ENCODE assay signal across 25 cellular contexts in the genomic region with DNA sequence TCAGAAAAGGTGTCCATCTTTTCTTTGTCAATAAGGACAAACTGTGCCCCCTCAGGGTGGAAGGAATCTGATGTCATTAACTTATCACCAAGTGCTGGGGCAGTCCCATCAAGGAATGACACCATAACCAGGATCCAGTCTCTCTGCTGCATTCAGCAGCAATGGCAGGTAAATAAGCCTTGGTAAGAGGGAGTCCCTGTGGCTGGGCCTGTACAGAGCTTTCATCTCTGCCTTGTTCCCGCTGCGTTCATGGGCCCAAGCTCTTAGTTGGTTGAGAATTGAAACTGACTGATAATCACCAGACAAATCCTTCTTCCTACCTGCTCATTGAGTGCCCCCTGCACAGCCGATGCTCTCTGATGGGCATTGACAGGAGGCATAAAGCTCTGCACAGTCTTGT. TPM values are rescaled to one million over a fixed set of nuclear protein-coding genes. Genes with fewer than 3 reads are reported as not detected.
DNase-seq lines count a peak whose midpoint lies in the region; ATAC-seq, FAIRE-seq and TF ChIP-seq lines count a peak whose summit lies in the region.
"Had no signal": no experiment of that assay in that cellular context is flagged by ENCODE, and none has a peak within 500 bp of the region (broad histone marks: within the 10 kb centered on the region; RNA-seq: fewer than 3 reads in every experiment).

No MANE protein-coding gene starts in this region.

- no peak for TF ChIP-seq EP300 in stomach (IDR thresholded peaks at IDR 0.05)

- no peaks in the 10 kb centered on the region for H3K36me3 ChIP-seq in Caco-2 (ENCODE audit: control insufficient read depth, insufficient read depth, low read length)
- H3K36me3 ChIP-seq in astrocyte (ENCODE audit: insufficient read depth, low read length), result no peaks in the 10 kb centered on the region
- no peaks in the 10 kb centered on the region for H3K36me3 ChIP-seq in stomach
- H3K36me3 ChIP-seq: BE2C; BLaER1 treated with 17β-estradiol and CSF1 and Interleukin-3, amounts not matched to agents 10 nM and 100 nM had no signal

- no peak overlapping the region for H3K9ac ChIP-seq in astrocyte (ENCODE audit: low read length)
- H3K9ac ChIP-seq: BLaER1 treated with 17β-estradiol and CSF1 and Interleukin-3, amounts not matched to agents 10 nM and 100 nM; GM23248 had no signal

- H3K27me3 ChIP-seq in Caco-2 (replicated peaks; ENCODE audit: control insufficient read depth, insufficient read depth, low read length), result no peaks in the 10 kb centered on the region
- H3K27me3 ChIP-seq in astrocyte (ENCODE audit: insufficient read depth, low read length), result no peaks in the 10 kb centered on the region
- H3K27me3 ChIP-seq in stomach, result peaks cover 0 to 10% (median 0%) of the 10 kb centered on the region in 3 donors
- H3K27me3 ChIP-seq: BE2C; BLaER1 treated with 17β-estradiol and CSF1 and Interleukin-3, amounts not matched to agents 10 nM and 100 nM had no signal

- ATAC-seq in left lobe of liver, result no peak
- ATAC-seq: A549, HCT116 had no signal

- BruUV-seq in Caco-2 (replicated peaks; lab: Mats Ljungman, UMichigan), result no TSS peak

- POLR2A ChIA-PET in Caco-2 (lab: Charles Lee), result no interaction called here

- CTCF ChIA-PET in Caco-2 (lab: Charles Lee), result interaction anchor here (1.2 to 7.4 kb wide), 3 partner anchors 20 to 90 kb away, joined by 3 to 213 read pairs (median 77); no protein-coding TSS in a partner anchor

- H3K4me3 Mint-ChIP-seq in Caco-2 (ENCODE audit: unreplicated experiment) (no peak overlapping the region), astrocyte (ENCODE audit: unreplicated experiment) (no peak overlapping the region)
- H3K4me3 Mint-ChIP-seq: CD4-positive, alpha-beta T cell; CD8-positive, alpha-beta memory T cell had no signal

- no peak overlapping the region for H3K4me3 ChIP-seq in Caco-2 (ENCODE audit: low read depth, low read length)
- H3K4me3 ChIP-seq in astrocyte (ENCODE audit: insufficient read depth, low read depth, low read length), result no peak overlapping the region
- no peak overlapping the region for H3K4me3 ChIP-seq in stomach
- H3K4me3 ChIP-seq: A549; BLaER1 treated with 17β-estradiol and CSF1 and Interleukin-3, amounts not matched to agents 10 nM and 100 nM; GM23248 had no signal

- TF ChIP-seq POLR2A in stomach (IDR thresholded peaks at IDR 0.05), result no peak

- peaks cover 11% of the 10 kb centered on the region for H3K27me3 Mint-ChIP-seq in Caco-2 (ENCODE audit: insufficient read depth, unreplicated experiment)
- H3K27me3 Mint-ChIP-seq in astrocyte (ENCODE audit: low read depth, unreplicated experiment), result peaks cover 25% of the 10 kb centered on the region

- H3K4me2 ChIP-seq in astrocyte (ENCODE audit: low read length), result no peak overlapping the region
- H3K4me2 ChIP-seq: A549 had no signal

- FAIRE-seq in astrocyte (lab: Jason Lieb, UNC), result no peak
- FAIRE-seq: A549, GM12892, H1 had no signal

- H3K9me3 Mint-ChIP-seq in Caco-2 (ENCODE audit: unreplicated experiment) (no peaks in the 10 kb centered on the region), astrocyte (ENCODE audit: unreplicated experiment) (no peaks in the 10 kb centered on the region)
- H3K9me3 Mint-ChIP-seq: CD14-positive monocyte; CD4-positive, alpha-beta T cell; CD8-positive, alpha-beta memory T cell had no signal

- no peak overlapping the region for H2AFZ ChIP-seq in astrocyte (ENCODE audit: low read depth, low read length)
- H2AFZ ChIP-seq: GM23248 had no signal

- TF ChIP-seq CTCF in Caco-2 (IDR thresholded peaks at IDR 0.05; ENCODE audit: insufficient read depth in 1 of 2, low read depth in 1 of 2, low read length in 1 of 2, severe bottlenecking in 1 of 2, unreplicated experiment in 1 of 2) (no peak), astrocyte (IDR thresholded peaks at IDR 0.05; ENCODE audit: insufficient read depth, low read depth, low read length) (no peak), stomach (IDR thresholded peaks at IDR 0.05) (no peak)

- no peaks in the 10 kb centered on the region for H3K79me2 ChIP-seq in astrocyte (ENCODE audit: insufficient read depth, low read length)

- DNase-seq in Caco-2, result no peak
- no peak for DNase-seq in astrocyte (ENCODE audit: low read depth)
- DNase-seq in left lobe of liver (ENCODE audit: low spot score), result peak; percentile 6
- no peak for DNase-seq in stomach
- DNase-seq in activated CD4-positive, CD25-positive, alpha-beta regulatory T cell treated with anti-CD3 and anti-CD28 coated beads, Interleukin-2, amount 50 U/mL, for 72 hours, result no peak
- DNase-seq in amygdala (lab: John Stamatoyannopoulos, UW), result no peak
- DNase-seq: 8988T; ACHN; AML-193; BE2C; Calu3; CD4-positive, alpha-beta T cell; CD8-positive, alpha-beta memory T cell; DMS53; DMS79 treated with DMSO at 0.1 percent for 48 hours; GF-D8; GM23248; H7 had no signal

- H3K27ac Mint-ChIP-seq in Caco-2 (ENCODE audit: unreplicated experiment), result peak overlapping the region; percentile 3
- peak overlapping the region; percentile 10 for H3K27ac Mint-ChIP-seq in astrocyte (ENCODE audit: unreplicated experiment)
- H3K27ac Mint-ChIP-seq: CD14-positive monocyte; CD4-positive, alpha-beta T cell; CD8-positive, alpha-beta memory T cell had no signal

- H3K4me1 ChIP-seq in Caco-2, result no peaks in the 10 kb centered on the region
- peaks cover 14% of the 10 kb centered on the region for H3K4me1 ChIP-seq in astrocyte (ENCODE audit: insufficient read depth, low read length)
- no peaks in the 10 kb centered on the region for H3K4me1 ChIP-seq in stomach
- H3K4me1 ChIP-seq: A549, BE2C had no signal

- 83 to 97% (median 93%) methylated on average over 3 of the region's 3 CpGs for WGBS in stomach, 5 donors

- peaks cover 7% of the 10 kb centered on the region for H3K36me3 Mint-ChIP-seq in Caco-2 (ENCODE audit: insufficient read depth, unreplicated experiment)
- H3K36me3 Mint-ChIP-seq in astrocyte (ENCODE audit: low read depth, unreplicated experiment), result no peaks in the 10 kb centered on the region
- H3K36me3 Mint-ChIP-seq: CD14-positive monocyte; CD8-positive, alpha-beta memory T cell had no signal

- H3K9me3 ChIP-seq in Caco-2 (no peaks in the 10 kb centered on the region), astrocyte (ENCODE audit: insufficient read depth, low read depth, low read length) (no peaks in the 10 kb centered on the region), stomach (no peaks in the 10 kb centered on the region)
- H3K9me3 ChIP-seq: A549; BE2C; BLaER1 treated with 17β-estradiol and CSF1 and Interleukin-3, amounts not matched to agents 10 nM and 100 nM had no signal

- H3K27ac ChIP-seq in astrocyte (ENCODE audit: low read depth, low read length) (no peak overlapping the region), stomach (no peak overlapping the region)
- H3K27ac ChIP-seq: A549; BLaER1 treated with 17β-estradiol and CSF1 and Interleukin-3, amounts not matched to agents 10 nM and 100 nM; GM23248 had no signal

- H4K20me1 ChIP-seq in astrocyte (ENCODE audit: insufficient read depth, low read length), result peaks cover 6% of the 10 kb centered on the region

- H3K4me1 Mint-ChIP-seq in Caco-2 (ENCODE audit: low read depth, unreplicated experiment) (no peaks in the 10 kb centered on the region), astrocyte (ENCODE audit: low read depth, unreplicated experiment) (peaks cover 11% of the 10 kb centered on the region)
- H3K4me1 Mint-ChIP-seq: CD14-positive monocyte; CD8-positive, alpha-beta memory T cell had no signal

- intact Hi-C loops in Caco-2 (cut with micrococcal nuclease; ENCODE audit: unreplicated experiment), result loop anchor here (10.0 kb wide), 2 partner anchors 185 to 555 kb away; no protein-coding TSS in a partner anchor
- intact Hi-C loops in stomach (cut with DNase I; ENCODE audit: low total_unique reads), result loop anchor here (5.0 kb wide), 1 partner anchor 87 kb away; no protein-coding TSS in a partner anchor

RNA-seq across cellular contexts. Expression of gene EIF3F, which starts 22.7 kb away (rescaled TPM):
- total RNA-seq in Caco-2 (2022), result 289 and 315 TPM in 2 replicates
- total RNA-seq in astrocyte, result 243 and 260 TPM in 2 replicates
- total RNA-seq in left lobe of liver, result 90.1 TPM
- total RNA-seq in stomach, result 100 to 1,000 TPM; 102 to 204 (median 136) TPM
- 100 to 1,000 TPM; 243 to 580 (median 328) TPM for polyA plus RNA-seq in stomach

RNA-seq across cellular contexts. Expression of gene NLRP10, which starts 44.6 kb away (rescaled TPM):
- total RNA-seq in Caco-2 (2022), result 0.14 and 0.20 TPM in 2 replicates
- 2.5 and 3.1 TPM in 2 replicates for total RNA-seq in astrocyte
- total RNA-seq in left lobe of liver, result not detected
- total RNA-seq in stomach, result not detected
- not detected for polyA plus RNA-seq in stomach
- total RNA-seq: Calu3; CD4-positive, alpha-beta T cell; CD8-positive, alpha-beta memory T cell; G401 had no signal
- polyA plus RNA-seq: A549; CD14-positive monocyte; CD8-positive, alpha-beta memory T cell; H1 had no signal
